9 cellular contexts compared by ENCODE assay signal in the genomic region with DNA sequence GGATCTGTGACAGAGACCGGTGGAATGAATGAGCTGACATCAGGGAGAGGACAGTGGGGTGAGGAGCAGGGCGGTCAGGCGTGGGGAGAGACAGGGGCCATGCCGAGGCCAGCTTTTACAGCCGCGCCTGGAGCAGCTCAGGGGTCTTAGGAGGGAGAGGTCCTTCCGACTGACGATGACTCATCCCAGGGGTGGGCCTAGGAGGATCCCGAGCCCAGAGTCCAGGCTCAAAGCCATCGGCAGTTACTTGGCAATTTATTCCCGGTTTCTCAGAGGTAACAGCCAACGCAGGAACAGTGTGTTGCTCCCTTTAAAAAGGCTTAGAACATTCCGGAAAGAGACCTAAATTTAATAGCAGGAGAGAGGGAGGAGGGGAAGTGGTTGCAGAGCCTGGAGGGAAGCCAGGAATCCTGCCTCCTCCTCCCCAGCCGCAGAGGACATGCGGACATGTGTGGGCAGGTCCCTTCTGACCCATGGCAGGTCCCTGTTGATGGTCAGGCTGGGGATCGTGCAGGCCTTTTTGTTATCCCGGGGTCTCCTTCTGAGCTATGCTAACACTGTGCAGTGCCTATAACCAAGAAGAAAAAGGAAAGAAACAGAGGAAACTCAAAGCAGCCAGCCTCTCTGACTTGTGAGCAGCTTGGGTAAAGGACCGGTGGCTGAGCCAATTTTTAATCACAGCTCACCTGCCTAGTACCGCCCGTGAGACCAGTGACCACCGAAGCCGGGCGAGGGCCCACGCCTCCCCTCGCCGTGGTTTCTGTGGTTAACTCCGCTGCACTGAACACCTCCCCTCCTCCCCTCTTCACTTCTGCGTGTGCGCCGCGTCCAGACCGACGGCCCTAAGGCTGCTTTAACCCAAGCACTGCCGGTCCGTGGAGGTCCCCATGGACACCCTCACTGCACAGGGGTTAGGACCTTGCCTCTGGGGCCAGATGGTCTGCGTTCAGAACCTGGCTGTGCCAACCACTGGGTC.
DNase-seq lines count a peak whose midpoint lies in the region; ATAC-seq and TF ChIP-seq lines count a peak whose summit lies in the region.
"Had no signal": no experiment of that assay in that cellular context is flagged by ENCODE, and none has a peak within 500 bp of the region (broad histone marks: within the 10 kb centered on the region; RNA-seq: fewer than 3 reads in every experiment).

No MANE protein-coding gene starts in this region.

- peaks cover 11 to 36% (median 20%) of the 10 kb centered on the region in 4 donors for H3K4me1 ChIP-seq in stomach

- peaks cover 0 to 13% of the 10 kb centered on the region in 2 donors for H3K36me3 Mint-ChIP-seq in activated naive CD4-positive, alpha-beta T cell treated with anti-CD3 and anti-CD28 coated beads, Interleukin-2, amount 50 U/mL, for 72 hours
- H3K36me3 Mint-ChIP-seq: brain had no signal

- H3K27ac Mint-ChIP-seq in activated naive CD4-positive, alpha-beta T cell treated with anti-CD3 and anti-CD28 coated beads, Interleukin-2, amount 50 U/mL, for 72 hours = no peak overlapping the region

- 28 to 46% (median 34%) methylated on average over 34 to 36 of the region's 36 CpGs for WGBS in stomach, 5 donors

- no peak for TF ChIP-seq POLR2A in stomach (IDR thresholded peaks at IDR 0.05)

- H3K27me3 ChIP-seq in stomach = peaks cover 0 to 6% (median 0%) of the 10 kb centered on the region in 3 donors

- no peaks in the 10 kb centered on the region for H3K9me3 ChIP-seq in stomach

- TF ChIP-seq CTCF in stomach (IDR thresholded peaks at IDR 0.05) = no peak

- TF ChIP-seq EP300 in stomach (IDR thresholded peaks at IDR 0.05) = no peak

- peak overlapping the region; percentile 16 to 28 (median 20) for H3K4me3 ChIP-seq in stomach

- H3K9me3 Mint-ChIP-seq in activated naive CD4-positive, alpha-beta T cell treated with anti-CD3 and anti-CD28 coated beads, Interleukin-2, amount 50 U/mL, for 72 hours = peaks cover 4 to 7% of the 10 kb centered on the region in 2 donors

- intact Hi-C loops in stomach (cut with DNase I; ENCODE audit: low total_unique reads) = no loop called here

- peak overlapping the region in 3 of 5 donors; percentile 23 to 72 (median 53) for H3K27ac ChIP-seq in stomach

- peak; percentile 41 to 79 for ATAC-seq in activated naive CD4-positive, alpha-beta T cell treated with anti-CD3 and anti-CD28 coated beads, Interleukin-2, amount 50 U/mL, for 72 hours
- ATAC-seq in HG02884 (IDR thresholded peaks at IDR 0.05; ENCODE audit: unreplicated experiment) (peak; percentile 33), GM18517 (IDR thresholded peaks at IDR 0.05; ENCODE audit: unreplicated experiment) (no peak)

- no peak for DNase-seq in activated naive CD4-positive, alpha-beta T cell treated with anti-CD3 and anti-CD28 coated beads, Interleukin-2, amount 50 U/mL, for 72 hours (ENCODE audit: low spot score in 2 of 2)
- no peak for DNase-seq in activated naive CD4-positive, alpha-beta T cell treated with anti-CD3 and anti-CD28 coated beads, Interleukin-2, amount 50 U/mL, for 16 hours
- peak; percentile 65 for DNase-seq in UCSD-AML1 (lab: John Stamatoyannopoulos, UW; ENCODE audit: unreplicated experiment)
- peak; percentile 37 for DNase-seq in hepatic stellate cell (ENCODE audit: low spot score)
- DNase-seq in stomach = peak; percentile 28
- DNase-seq in NCI-H187 (lab: John Stamatoyannopoulos, UW) = no peak

- no peaks in the 10 kb centered on the region for H3K36me3 ChIP-seq in stomach

Comparison
In these comparisons a context has a peak if more than half of its experiments do, and no peak if none do; other contexts are left out.
1. DNase-seq: peak in UCSD-AML1 (single experiment), hepatic stellate cell (single experiment) and stomach (single experiment); none in activated naive CD4-positive, alpha-beta T cell treated with anti-CD3 and anti-CD28 coated beads, Interleukin-2, amount 50 U/mL, for 72 hours (0 of 2), activated naive CD4-positive, alpha-beta T cell treated with anti-CD3 and anti-CD28 coated beads, Interleukin-2, amount 50 U/mL, for 16 hours (single experiment) and NCI-H187 (0 of 2).